ENCODE assay signal across 23 cellular contexts in the genomic region with DNA sequence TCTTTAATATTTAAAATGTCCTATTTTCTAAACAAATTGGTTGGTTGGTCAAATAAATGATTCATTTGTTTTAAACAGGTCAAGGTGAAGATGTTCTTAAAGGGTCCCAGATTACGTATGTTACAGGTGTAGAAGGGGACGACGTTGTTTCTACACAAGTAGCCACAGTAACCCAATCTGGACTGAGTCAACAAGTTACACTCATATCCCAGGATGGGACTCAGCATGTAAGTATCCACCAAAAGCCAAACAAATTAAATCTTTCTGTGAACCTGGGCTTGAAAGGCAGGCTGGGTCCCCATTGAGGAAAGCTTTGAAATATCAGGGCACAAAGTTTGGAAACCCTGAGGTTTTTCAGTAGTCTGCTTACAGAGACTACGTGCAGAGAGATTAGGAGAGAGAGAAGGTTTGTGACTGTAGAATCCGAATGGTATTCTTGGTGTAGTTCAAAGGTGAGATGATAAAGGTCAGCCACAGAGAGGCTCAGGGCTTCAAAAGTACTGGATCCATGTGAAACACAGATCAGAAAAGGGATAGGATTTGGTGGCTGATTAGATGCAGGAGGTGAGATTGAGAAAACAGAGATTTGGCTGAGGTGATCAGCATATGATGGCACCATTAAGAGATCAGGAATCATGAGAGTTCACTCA. TPM values are rescaled to one million over a fixed set of nuclear protein-coding genes. Genes with fewer than 3 reads are reported as not detected.
DNase-seq lines count a peak whose midpoint lies in the region; ATAC-seq and TF ChIP-seq lines count a peak whose summit lies in the region.
"Had no signal": no experiment of that assay in that cellular context is flagged by ENCODE, and none has a peak within 500 bp of the region (broad histone marks: within the 10 kb centered on the region; RNA-seq: fewer than 3 reads in every experiment).

No MANE protein-coding gene starts in this region.

- TF ChIP-seq CTCF in Calu3 (IDR thresholded peaks at IDR 0.05; ENCODE audit: unreplicated experiment) = no peak
- TF ChIP-seq CTCF in IMR-90 (conservative IDR thresholded peaks at IDR 0.05; ENCODE audit: low read depth, low read length) = no peak
- TF ChIP-seq CTCF in BE2C (IDR thresholded peaks at IDR 0.05; ENCODE audit: low read depth, low read length) = no peak

- H2AK9ac ChIP-seq in IMR-90 (replicated peaks; ENCODE audit: low read depth, low read length, poor library complexity) = no peak overlapping the region

- peak overlapping the region; percentile 65 for H3K4ac ChIP-seq in IMR-90 (ENCODE audit: low read depth, low read length)
- H3K4ac ChIP-seq in mesenchymal stem cell (ENCODE audit: low read depth in 1 of 2, low read length in 2 of 2) = no peak overlapping the region

- peak overlapping the region; percentile 40 for H3K14ac ChIP-seq in IMR-90 (replicated peaks; ENCODE audit: low read depth, low read length)
- no peak overlapping the region for H3K14ac ChIP-seq in mesenchymal stem cell (ENCODE audit: low read length in 2 of 2)

- H2AFZ ChIP-seq in IMR-90 (replicated peaks; ENCODE audit: low read length, poor library complexity) (no peak overlapping the region), mesenchymal stem cell (ENCODE audit: low read depth, low read length) (no peak overlapping the region)

- H3K23ac ChIP-seq in IMR-90 (ENCODE audit: low read depth, low read length) (peak overlapping the region; percentile 21; the same call in 1 of the 2 replicates), mesenchymal stem cell (ENCODE audit: low read length in 2 of 2) (no peak overlapping the region)

- H2BK20ac ChIP-seq in IMR-90 (ENCODE audit: low read depth, low read length) = peak overlapping the region; percentile 50; the same call in 1 of the 2 replicates

- peak overlapping the region; percentile 46; the same call in 1 of the 2 replicates for H4K5ac ChIP-seq in IMR-90 (ENCODE audit: low read depth, low read length)

- dilution Hi-C loops in IMR-90 (cut with HindIII; ENCODE audit: low sequenced_read_pairs, unreplicated experiment) = no loop called here

- H3K36me3 ChIP-seq in IMR-90 (ENCODE audit: control insufficient read depth, insufficient read depth, low read length) = peaks cover 12% of the 10 kb centered on the region
- H3K36me3 ChIP-seq in mesenchymal stem cell (ENCODE audit: control insufficient read depth in 1 of 2, insufficient read depth in 2 of 2, low read depth in 1 of 2, low read length in 2 of 2) = peaks cover 16 to 55% of the 10 kb centered on the region in 2 experiments
- H3K36me3 ChIP-seq in BE2C = peaks cover 7% of the 10 kb centered on the region
- H3K36me3 ChIP-seq in naive thymus-derived CD4-positive, alpha-beta T cell (ENCODE audit: control insufficient read depth in 2 of 3, insufficient read depth in 3 of 3, low read length in 3 of 3) = peaks cover 12 to 65% (median 24%) of the 10 kb centered on the region in 3 experiments

- H3K4me2 ChIP-seq in IMR-90 (ENCODE audit: low read depth, low read length) (no peak overlapping the region; the same call in 1 of the 2 replicates), mesenchymal stem cell (ENCODE audit: low read length, poor library complexity, severe bottlenecking) (no peak overlapping the region)

- H3K27me3 ChIP-seq in IMR-90 (ENCODE audit: control insufficient read depth, insufficient read depth, low read length) = no peaks in the 10 kb centered on the region
- no peaks in the 10 kb centered on the region for H3K27me3 ChIP-seq in mesenchymal stem cell (ENCODE audit: control insufficient read depth in 1 of 2, insufficient read depth in 1 of 2, low read length in 2 of 2)
- no peaks in the 10 kb centered on the region for H3K27me3 ChIP-seq in BE2C
- no peaks in the 10 kb centered on the region for H3K27me3 ChIP-seq in naive thymus-derived CD4-positive, alpha-beta T cell (ENCODE audit: control insufficient read depth in 2 of 2, insufficient read depth in 2 of 2, low read length in 2 of 2)
- H3K27me3 ChIP-seq: SJSA1 had no signal

- H2BK5ac ChIP-seq in IMR-90 (ENCODE audit: low read depth, low read length, poor library complexity, severe bottlenecking) = peak overlapping the region; percentile 36
- H2BK5ac ChIP-seq in mesenchymal stem cell (ENCODE audit: low read depth, low read length, poor library complexity, severe bottlenecking) = no peak overlapping the region

- H3K9me1 ChIP-seq in IMR-90 (ENCODE audit: insufficient read depth, low read length) = peaks cover 12% of the 10 kb centered on the region; the same call in 1 of the 2 replicates

- H4K8ac ChIP-seq in IMR-90 (ENCODE audit: low read depth in 2 of 2, low read length in 2 of 2) (peak overlapping the region; percentile 35 to 50; a peak in 1 of 4 replicates), mesenchymal stem cell (ENCODE audit: low read length) (no peak overlapping the region)

- H3K4me1 ChIP-seq in IMR-90 (ENCODE audit: control insufficient read depth, insufficient read depth, low read length) = peaks cover 3% of the 10 kb centered on the region
- peaks cover 9% of the 10 kb centered on the region for H3K4me1 ChIP-seq in mesenchymal stem cell (ENCODE audit: control insufficient read depth, insufficient read depth, low read depth, low read length)
- H3K4me1 ChIP-seq in BE2C = no peaks in the 10 kb centered on the region
- no peaks in the 10 kb centered on the region for H3K4me1 ChIP-seq in naive thymus-derived CD4-positive, alpha-beta T cell (ENCODE audit: control insufficient read depth in 2 of 2, insufficient read depth in 2 of 2, low read length in 2 of 2)

- peak overlapping the region; percentile 77; the same call in 2 of the 3 replicates for H2BK15ac ChIP-seq in IMR-90 (ENCODE audit: low read depth, low read length)
- no peak overlapping the region for H2BK15ac ChIP-seq in mesenchymal stem cell (ENCODE audit: low read depth, poor library complexity, severe bottlenecking)

- peak overlapping the region; percentile 8 for H3K27ac Mint-ChIP-seq in Calu3 (ENCODE audit: unreplicated experiment)
- H3K27ac Mint-ChIP-seq in naive thymus-derived CD4-positive, alpha-beta T cell = no peak overlapping the region
- H3K27ac Mint-ChIP-seq: B cell had no signal

- H3K27ac ChIP-seq in IMR-90 (ENCODE audit: insufficient read depth, low read length) (no peak overlapping the region; the same call in 1 of the 2 replicates), mesenchymal stem cell (ENCODE audit: low read length, poor library complexity, severe bottlenecking) (peak overlapping the region; percentile 13)
- no peak overlapping the region for H3K27ac ChIP-seq in naive thymus-derived CD4-positive, alpha-beta T cell (ENCODE audit: low read depth, low read length)
- H3K27ac ChIP-seq: SJSA1 had no signal

- H3K9me3 ChIP-seq in IMR-90 (ENCODE audit: control insufficient read depth, insufficient read depth, low read length) (no peaks in the 10 kb centered on the region), mesenchymal stem cell (ENCODE audit: control insufficient read depth, low read length) (no peaks in the 10 kb centered on the region), BE2C (no peaks in the 10 kb centered on the region)
- H3K9me3 ChIP-seq in naive thymus-derived CD4-positive, alpha-beta T cell (ENCODE audit: control insufficient read depth in 2 of 3, low read length in 3 of 3) = no peaks in the 10 kb centered on the region
- H3K9me3 ChIP-seq: SJSA1 had no signal

- in situ Hi-C loops in IMR-90 (cut with MboI; ENCODE audit: low sequenced_read_pairs) = loop anchor here (25.0 kb wide), 1 partner anchor 500 kb away; a partner anchor contains a TSS

- no peaks in the 10 kb centered on the region for H3K27me3 Mint-ChIP-seq in Calu3 (ENCODE audit: unreplicated experiment)
- no peaks in the 10 kb centered on the region for H3K27me3 Mint-ChIP-seq in naive thymus-derived CD4-positive, alpha-beta T cell
- H3K27me3 Mint-ChIP-seq: B cell had no signal

- H3K4me3 ChIP-seq in IMR-90 (ENCODE audit: insufficient read depth, low read depth, low read length) (no peak overlapping the region), mesenchymal stem cell (ENCODE audit: insufficient read depth in 1 of 2, low read depth in 1 of 2, low read length in 2 of 2) (no peak overlapping the region), BE2C (ENCODE audit: low read depth, low read length) (no peak overlapping the region)
- H3K4me3 ChIP-seq in naive thymus-derived CD4-positive, alpha-beta T cell (ENCODE audit: low read length) = no peak overlapping the region
- H3K4me3 ChIP-seq: GM12878, K562, SJSA1 had no signal

- peaks cover 4 to 18% of the 10 kb centered on the region in 2 experiments; a peak in 2 of 4 replicates for H3K79me1 ChIP-seq in IMR-90 (ENCODE audit: low read depth in 1 of 2, low read length in 2 of 2)
- peaks cover 1% of the 10 kb centered on the region for H3K79me1 ChIP-seq in mesenchymal stem cell (replicated peaks; ENCODE audit: low read length, poor library complexity, severe bottlenecking)

- BruUV-seq in Calu3 (replicated peaks; lab: Mats Ljungman, UMichigan) (TSS peak; percentile 21), IMR-90 (replicated peaks; lab: Mats Ljungman, UMichigan) (no TSS peak)

- 71% methylated on average over 2 of the region's 5 CpGs; no CpG with 5 or more reads in 1 of the 2 experiments for WGBS in IMR-90 (ENCODE audit: extremely low coverage in 2 of 2, insufficient read length in 1 of 2), 2 experiments
- 96% methylated on average over 5 of the region's 5 CpGs for WGBS in mesenchymal stem cell

- DNase-seq in Calu3 (no peak), IMR-90 (peak; percentile 76), fibroblast of peridontal ligament (ENCODE audit: extremely low read depth) (peak; percentile 23), mesenchymal stem cell (no peak), BE2C (no peak), H4 (ENCODE audit: low spot score) (no peak)
- no peak for DNase-seq in naive thymus-derived CD4-positive, alpha-beta T cell
- DNase-seq: DMS79, GOT3, NCI-H1092, NCI-H1436, NCI-H2029, NCI-H2171, NCI-H345, NCI-H524, NCI-H774 had no signal

- POLR2A ChIA-PET in IMR-90 (lab: Charles Lee; ENCODE audit: unreplicated experiment) = no interaction called here
- POLR2A ChIA-PET in naive thymus-derived CD4-positive, alpha-beta T cell (lab: Charles Lee) = no interaction called here

- H3K56ac ChIP-seq in IMR-90 (ENCODE audit: extremely low read depth, insufficient read depth, low read length) = no peak overlapping the region

- intact Hi-C loops in Calu3 (cut with micrococcal nuclease; ENCODE audit: unreplicated experiment) = loop anchor here (5.0 kb wide), 1 partner anchor 50 kb away; a partner anchor contains a TSS
- intact Hi-C loops in IMR-90 (cut with micrococcal nuclease) = no loop called here
- intact Hi-C loops in naive thymus-derived CD4-positive, alpha-beta T cell (cut with micrococcal nuclease) = no loop called here

- H3K9ac ChIP-seq in IMR-90 (ENCODE audit: low read depth, low read length) = peak overlapping the region; percentile 16; the same call in 1 of the 2 replicates
- no peak overlapping the region for H3K9ac ChIP-seq in mesenchymal stem cell (ENCODE audit: low read length)

- ATAC-seq in IMR-90 (ENCODE audit: low read depth) (peak; percentile 66), HG02938 (IDR thresholded peaks at IDR 0.05; ENCODE audit: unreplicated experiment) (no peak)
- ATAC-seq in naive thymus-derived CD4-positive, alpha-beta T cell = no peak
- ATAC-seq: GM12878, HCT116, K562, Panc1 had no signal

- no peaks in the 10 kb centered on the region for H4K20me1 ChIP-seq in IMR-90 (ENCODE audit: insufficient read depth, low read length)

- peak overlapping the region; percentile 27; the same call in 1 of the 2 replicates for H2AK5ac ChIP-seq in IMR-90 (ENCODE audit: low read depth, low read length)
- H2AK5ac ChIP-seq in mesenchymal stem cell (ENCODE audit: low read length, severe bottlenecking) = peak overlapping the region; percentile 45

- H3K4me3 Mint-ChIP-seq in Calu3 (ENCODE audit: low read depth, unreplicated experiment) = no peak overlapping the region
- no peak overlapping the region for H3K4me3 Mint-ChIP-seq in naive thymus-derived CD4-positive, alpha-beta T cell
- H3K4me3 Mint-ChIP-seq: B cell had no signal

- H2BK12ac ChIP-seq in mesenchymal stem cell (ENCODE audit: low read length in 2 of 2) = no peak overlapping the region

- H3K4me1 Mint-ChIP-seq in Calu3 (ENCODE audit: low read depth, unreplicated experiment) = peaks cover 47% of the 10 kb centered on the region
- peaks cover 0 to 11% (median 4%) of the 10 kb centered on the region in 7 donors for H3K4me1 Mint-ChIP-seq in naive thymus-derived CD4-positive, alpha-beta T cell

- no peaks in the 10 kb centered on the region for H3K9me3 Mint-ChIP-seq in Calu3 (ENCODE audit: low read depth, unreplicated experiment)
- H3K9me3 Mint-ChIP-seq in naive thymus-derived CD4-positive, alpha-beta T cell = no peaks in the 10 kb centered on the region

- CTCF ChIA-PET in Calu3 (lab: Charles Lee) (interaction anchor here (0.6 kb wide), 1 partner anchor 71 kb away, joined by 7 read pairs; no protein-coding TSS in a partner anchor), IMR-90 (lab: Yijun Ruan, JAX) (no interaction called here)
- CTCF ChIA-PET in naive thymus-derived CD4-positive, alpha-beta T cell (lab: Charles Lee) = no interaction called here

- peak overlapping the region; percentile 60; the same call in 1 of the 2 replicates for H3K18ac ChIP-seq in IMR-90 (ENCODE audit: low read depth, low read length)
- no peak overlapping the region for H3K18ac ChIP-seq in mesenchymal stem cell (ENCODE audit: low read depth in 1 of 2, low read length in 2 of 2)

- no peak overlapping the region for H4K91ac ChIP-seq in IMR-90 (ENCODE audit: insufficient read depth, low read depth, low read length)
- H4K91ac ChIP-seq in mesenchymal stem cell (ENCODE audit: low read length) = no peak overlapping the region

- TF ChIP-seq RAD21 in IMR-90 (IDR thresholded peaks at IDR 0.05; ENCODE audit: low read length) = no peak

- H2BK120ac ChIP-seq in IMR-90 (ENCODE audit: low read depth, low read length) = peak overlapping the region; percentile 42
- H2BK120ac ChIP-seq in mesenchymal stem cell (ENCODE audit: low read depth, low read length) = no peak overlapping the region

- no peak for TF ChIP-seq POLR2A in IMR-90 (IDR thresholded peaks at IDR 0.05; ENCODE audit: low read depth, low read length)

- H3K36me3 Mint-ChIP-seq in Calu3 (ENCODE audit: insufficient read depth, unreplicated experiment) = peaks cover 17% of the 10 kb centered on the region
- H3K36me3 Mint-ChIP-seq in naive thymus-derived CD4-positive, alpha-beta T cell = peaks cover 23 to 60% (median 39%) of the 10 kb centered on the region in 5 donors

RNA-seq across cellular contexts. Expression of a gene that starts 51.7 kb away (rescaled TPM):
- total RNA-seq in Calu3 (2022) = 20.4 and 28.7 TPM in 2 replicates
- 49.6 and 58.9 TPM in 2 replicates for total RNA-seq in IMR-90 (2012; rRNA removed)
- polyA plus RNA-seq in IMR-90 (2012; rRNA removed) = 22.7 and 23.8 TPM in 2 replicates
- 5.1 and 9.3 TPM in 2 replicates for polyA plus RNA-seq in IMR-90 (2012; cell fraction: cytosol; rRNA removed)
- 7.8 and 15.8 TPM in 2 replicates for polyA plus RNA-seq in IMR-90 (2012; cell fraction: nucleus; rRNA removed; ENCODE audit: low replicate concordance)
- polyA plus RNA-seq in mesenchymal stem cell (2013, experiment 1 of 2) = 12.3 TPM
- 11.8 TPM for polyA plus RNA-seq in mesenchymal stem cell (2013, experiment 2 of 2)
- polyA plus RNA-seq in BE2C (2012; ENCODE audit: insufficient read depth, insufficient read length, low read depth) = 23.2 TPM
- 10 to 100 TPM; 29.6 to 47.5 (median 34.4) TPM for total RNA-seq in naive thymus-derived CD4-positive, alpha-beta T cell
- 10 to 100 TPM; 41.5 TPM for polyA plus RNA-seq in naive thymus-derived CD4-positive, alpha-beta T cell
- total RNA-seq in H4 (2014; rRNA removed; shearing (Covaris generic)) = 27.6 and 38.0 TPM in 2 replicates

Comparison
In these comparisons a context has a peak if more than half of its experiments do, and no peak if none do; other contexts are left out.
1. DNase-seq: peak in IMR-90 (single experiment) and fibroblast of peridontal ligament (single experiment); none in Calu3 (single experiment), mesenchymal stem cell (single experiment), BE2C (single experiment), naive thymus-derived CD4-positive, alpha-beta T cell (0 of 9) and H4 (single experiment).